9 cellular contexts compared by ENCODE assay signal in the genomic region with DNA sequence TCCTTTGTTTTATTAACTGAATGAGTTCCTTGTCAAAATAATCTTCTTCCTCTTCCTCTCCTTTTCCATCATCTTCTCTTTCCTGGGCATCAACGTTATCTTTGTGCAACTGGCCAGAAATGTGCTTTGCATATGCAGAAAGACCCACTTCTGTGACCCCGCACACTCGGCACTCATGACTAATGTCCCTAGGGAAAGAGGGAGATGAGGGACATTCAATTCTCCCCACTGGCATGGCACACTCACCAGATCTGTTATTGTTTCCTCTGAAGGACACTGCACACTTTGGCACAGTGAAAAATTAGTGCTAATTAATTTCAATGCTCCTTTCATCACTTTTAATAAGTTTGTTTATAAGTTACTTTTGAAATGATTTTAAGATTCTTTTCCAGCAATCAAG. TPM values are rescaled to one million over a fixed set of nuclear protein-coding genes. Genes with fewer than 3 reads are reported as not detected.
A peak's percentile ranks its signal among the peaks of the same experiment; 100 is the strongest.
DNase-seq lines count a peak whose midpoint lies in the region; ATAC-seq and TF ChIP-seq lines count a peak whose summit lies in the region.
"Had no signal": no experiment of that assay in that cellular context is flagged by ENCODE, and none has a peak within 500 bp of the region (broad histone marks: within the 10 kb centered on the region; RNA-seq: fewer than 3 reads in every experiment).

No MANE protein-coding gene starts in this region.

- H3K4me3 ChIP-seq in duodenal mucosa (ENCODE audit: low read depth in 1 of 2, low read length in 2 of 2) (peak overlapping the region; percentile 3 to 16), mesodermal cell (ENCODE audit: extremely low read depth, insufficient read depth, low read length, poor library complexity, severe bottlenecking) (no peak overlapping the region), tibial nerve (peak overlapping the region in 3 of 4 donors; percentile 9 to 35 (median 21))

- H3K27ac ChIP-seq in duodenal mucosa (ENCODE audit: low read depth, low read length) (peak overlapping the region; percentile 36), mesodermal cell (ENCODE audit: low read depth, low read length, severe bottlenecking) (peak overlapping the region; percentile 94), tibial nerve (peak overlapping the region; percentile 71 to 92 (median 82))

- TF ChIP-seq POLR2A in tibial nerve (IDR thresholded peaks at IDR 0.05), result no peak

- no peak overlapping the region for H3K9ac ChIP-seq in duodenal mucosa (ENCODE audit: low read depth in 1 of 2, low read length in 2 of 2)

- 49 to 50% methylated on average over 1 to 3 of the region's 3 CpGs for WGBS in mesodermal cell (ENCODE audit: insufficient coverage in 2 of 2), 2 experiments
- 13 to 14% methylated on average over 3 of the region's 3 CpGs for WGBS in tibial nerve, 2 donors

- H3K36me3 ChIP-seq in duodenal mucosa (ENCODE audit: control insufficient read depth in 1 of 2, insufficient read depth in 2 of 2, low read length in 2 of 2) (peaks cover 4 to 14% of the 10 kb centered on the region in 2 donors), mesodermal cell (ENCODE audit: control insufficient read depth, insufficient read depth, low read length) (peaks cover 12% of the 10 kb centered on the region), tibial nerve (peaks cover 0 to 4% (median 0%) of the 10 kb centered on the region in 3 donors)

- TF ChIP-seq EP300 in tibial nerve (IDR thresholded peaks at IDR 0.05), result no peak

- H3K4me1 ChIP-seq in duodenal mucosa (ENCODE audit: control insufficient read depth in 1 of 2, insufficient read depth in 2 of 2, low read length in 2 of 2), result no peaks in the 10 kb centered on the region
- peaks cover 12% of the 10 kb centered on the region for H3K4me1 ChIP-seq in mesodermal cell (ENCODE audit: control insufficient read depth, insufficient read depth, low read length, poor library complexity, severe bottlenecking)
- peaks cover 0 to 65% (median 8%) of the 10 kb centered on the region in 4 donors for H3K4me1 ChIP-seq in tibial nerve

- H3K9me3 ChIP-seq in duodenal mucosa (ENCODE audit: control insufficient read depth in 1 of 2, low read length in 2 of 2) (no peaks in the 10 kb centered on the region), mesodermal cell (ENCODE audit: control insufficient read depth, low read length) (no peaks in the 10 kb centered on the region), tibial nerve (no peaks in the 10 kb centered on the region)

- TF ChIP-seq CTCF in tibial nerve (IDR thresholded peaks at IDR 0.05), result no peak

- no peaks in the 10 kb centered on the region for H3K27me3 ChIP-seq in duodenal mucosa (ENCODE audit: control insufficient read depth in 1 of 2, insufficient read depth in 2 of 2, low read length in 2 of 2)
- H3K27me3 ChIP-seq in tibial nerve, result no peaks in the 10 kb centered on the region

- peak; percentile 21 to 70 for DNase-seq in NCI-H526 (lab: John Stamatoyannopoulos, UW)
- no peak for DNase-seq in tibial nerve (ENCODE audit: low spot score in 2 of 2)
- DNase-seq in NCI-H2107 (lab: John Stamatoyannopoulos, UW), result no peak
- no peak for DNase-seq in foreskin melanocyte
- DNase-seq: NCI-H1417 treated with DMSO at 0.1 percent for 48 hours had no signal

- ATAC-seq in HG03520 (IDR thresholded peaks at IDR 0.05; ENCODE audit: unreplicated experiment) (no peak), HG03135 (IDR thresholded peaks at IDR 0.05; ENCODE audit: unreplicated experiment) (no peak)

RNA-seq across cellular contexts. Expression of a gene that starts 34.0 kb away (rescaled TPM):
- polyA plus RNA-seq in mesodermal cell (2013, experiment 1 of 2), result 31.0 TPM
- 25.8 TPM for polyA plus RNA-seq in mesodermal cell (2013, experiment 2 of 2)
- total RNA-seq in tibial nerve, result 10 to 100 TPM; 54.5 to 92.9 (median 63.9) TPM

RNA-seq across cellular contexts. Expression of a gene that starts 38.5 kb away (rescaled TPM):
- polyA plus RNA-seq in mesodermal cell (2013, experiment 1 of 2), result 90.6 TPM
- 102 TPM for polyA plus RNA-seq in mesodermal cell (2013, experiment 2 of 2)
- 10 to 100 TPM; 54.0 to 77.9 (median 64.0) TPM for total RNA-seq in tibial nerve

Comparison
In these comparisons a context has a peak if more than half of its experiments do, and no peak if none do; other contexts are left out.
1. DNase-seq: peak in NCI-H526 (2 of 2); none in tibial nerve (0 of 2), NCI-H2107 (single experiment) and foreskin melanocyte (single experiment).
2. H3K27ac ChIP-seq: peak in every context shown above with its lines; median percentile 94 in mesodermal cell; 82 in tibial nerve; 36 in duodenal mucosa.